Comparison of ENCODE assay signal across 22 cellular contexts in the genomic region with DNA sequence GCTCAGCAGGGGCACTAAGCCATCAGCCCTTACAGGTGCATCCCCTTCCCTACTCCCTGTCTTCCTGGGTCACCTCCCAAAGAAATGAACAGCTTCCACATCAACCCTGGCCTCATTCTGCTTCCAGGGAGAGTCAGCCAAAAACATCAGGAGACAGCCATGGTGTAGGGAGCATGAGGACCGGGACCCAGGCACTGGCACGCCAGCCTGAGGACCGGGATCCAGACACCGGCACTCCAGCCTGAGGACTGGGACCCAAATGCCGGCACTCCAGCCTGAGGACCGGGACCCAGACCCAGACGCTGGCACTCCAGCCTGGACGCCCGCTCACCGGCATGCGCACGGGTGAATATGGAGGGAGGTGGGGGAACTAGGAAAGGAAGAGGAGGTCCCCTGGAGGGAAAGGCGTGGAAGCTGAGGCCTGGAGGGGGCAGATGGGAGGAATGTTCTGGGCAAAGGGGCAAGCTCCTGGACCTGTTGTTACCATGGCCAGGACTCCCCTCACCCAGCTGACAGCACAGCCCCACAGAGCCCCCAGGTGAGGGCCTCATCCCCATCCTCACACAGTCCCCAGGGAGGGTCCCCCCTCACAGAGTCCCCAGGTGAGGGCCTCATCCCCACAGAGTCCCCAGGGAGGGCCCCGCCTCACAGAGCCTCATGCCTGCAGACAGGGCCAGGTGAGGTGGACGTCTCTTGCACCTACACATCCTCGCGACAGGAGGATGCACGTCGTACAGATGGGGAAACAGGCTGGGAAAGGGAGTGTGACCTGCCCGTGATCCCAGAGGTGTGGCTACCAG. TPM values are rescaled to one million over a fixed set of nuclear protein-coding genes. Genes with fewer than 3 reads are reported as not detected.
A peak's percentile ranks its signal among the peaks of the same experiment; 100 is the strongest.
DNase-seq lines count a peak whose midpoint lies in the region; ATAC-seq and TF ChIP-seq lines count a peak whose summit lies in the region.
"Had no signal": no experiment of that assay in that cellular context is flagged by ENCODE, and none has a peak within 500 bp of the region (broad histone marks: within the 10 kb centered on the region; RNA-seq: fewer than 3 reads in every experiment).

No MANE protein-coding gene starts in this region.

- H3K27me3 ChIP-seq in right atrium auricular region (no peaks in the 10 kb centered on the region), lower lobe of right lung (ENCODE audit: low read depth) (peaks cover 22% of the 10 kb centered on the region)

- ATAC-seq in Right ventricle myocardium inferior, result no peak
- no peak for ATAC-seq in lower lobe of right lung
- peak; percentile 18 for ATAC-seq in stimulated activated memory B cell treated with anti-CD40 and anti-IgM and Interleukin-4, amounts not matched to agents 10 μg/mL and 1 μg/mL and 100 μg/mL, for 72 hours

- H3K27ac Mint-ChIP-seq in glutamatergic neuron (ENCODE audit: unreplicated experiment) (no peak overlapping the region), endothelial cell (ENCODE audit: unreplicated experiment) (no peak overlapping the region)
- H3K27ac Mint-ChIP-seq in stimulated activated memory B cell treated with anti-CD40 and anti-IgM and Interleukin-4, amounts not matched to agents 10 μg/mL and 1 μg/mL and 100 μg/mL, for 72 hours, result no peak overlapping the region
- no peak overlapping the region for H3K27ac Mint-ChIP-seq in activated T-cell treated with anti-CD3 and anti-CD28 coated beads, Interleukin-2, amount 50 U/mL, for 24 hours
- H3K27ac Mint-ChIP-seq: B cell; CD4-positive, alpha-beta T cell had no signal

- no peak overlapping the region for H3K4me3 ChIP-seq in right atrium auricular region
- no peak overlapping the region for H3K4me3 ChIP-seq in lower lobe of right lung
- H3K4me3 ChIP-seq: HAP-1 had no signal

- H3K4me3 Mint-ChIP-seq in glutamatergic neuron (ENCODE audit: unreplicated experiment) (no peak overlapping the region), endothelial cell (ENCODE audit: unreplicated experiment) (no peak overlapping the region)
- no peak overlapping the region for H3K4me3 Mint-ChIP-seq in stimulated activated memory B cell treated with anti-CD40 and anti-IgM and Interleukin-4, amounts not matched to agents 10 μg/mL and 1 μg/mL and 100 μg/mL, for 72 hours
- H3K4me3 Mint-ChIP-seq in activated T-cell treated with anti-CD3 and anti-CD28 coated beads, Interleukin-2, amount 50 U/mL, for 24 hours, result no peak overlapping the region
- H3K4me3 Mint-ChIP-seq: B cell; CD4-positive, alpha-beta T cell had no signal

- no peak for TF ChIP-seq CTCF in right atrium auricular region (IDR thresholded peaks at IDR 0.05)
- no peak for TF ChIP-seq CTCF in glutamatergic neuron (IDR thresholded peaks at IDR 0.05; ENCODE audit: partially characterized antibody, unreplicated experiment)
- no peak for TF ChIP-seq CTCF in lower lobe of right lung (IDR thresholded peaks at IDR 0.05)
- TF ChIP-seq CTCF in endothelial cell (IDR thresholded peaks at IDR 0.05; ENCODE audit: unreplicated experiment), result no peak

- H3K9me3 ChIP-seq in right atrium auricular region (no peaks in the 10 kb centered on the region), lower lobe of right lung (no peaks in the 10 kb centered on the region)
- H3K9me3 ChIP-seq: Caco-2, HAP-1 had no signal

- peaks cover 15% of the 10 kb centered on the region for H3K27me3 Mint-ChIP-seq in glutamatergic neuron (ENCODE audit: unreplicated experiment)
- H3K27me3 Mint-ChIP-seq in stimulated activated memory B cell treated with anti-CD40 and anti-IgM and Interleukin-4, amounts not matched to agents 10 μg/mL and 1 μg/mL and 100 μg/mL, for 72 hours, result peaks cover 59% of the 10 kb centered on the region
- H3K27me3 Mint-ChIP-seq in activated T-cell treated with anti-CD3 and anti-CD28 coated beads, Interleukin-2, amount 50 U/mL, for 24 hours, result no peaks in the 10 kb centered on the region
- peaks cover 11% of the 10 kb centered on the region for H3K27me3 Mint-ChIP-seq in endothelial cell (ENCODE audit: unreplicated experiment)
- H3K27me3 Mint-ChIP-seq: CD4-positive, alpha-beta T cell had no signal

- H3K36me3 Mint-ChIP-seq in glutamatergic neuron (ENCODE audit: unreplicated experiment), result no peaks in the 10 kb centered on the region
- H3K36me3 Mint-ChIP-seq in stimulated activated memory B cell treated with anti-CD40 and anti-IgM and Interleukin-4, amounts not matched to agents 10 μg/mL and 1 μg/mL and 100 μg/mL, for 72 hours, result no peaks in the 10 kb centered on the region
- H3K36me3 Mint-ChIP-seq in activated T-cell treated with anti-CD3 and anti-CD28 coated beads, Interleukin-2, amount 50 U/mL, for 24 hours (ENCODE audit: low read depth), result no peaks in the 10 kb centered on the region
- peaks cover 3% of the 10 kb centered on the region for H3K36me3 Mint-ChIP-seq in endothelial cell (ENCODE audit: low read depth, unreplicated experiment)

- H3K9me3 Mint-ChIP-seq in glutamatergic neuron (ENCODE audit: unreplicated experiment) (peaks cover 9% of the 10 kb centered on the region), endothelial cell (ENCODE audit: unreplicated experiment) (no peaks in the 10 kb centered on the region)
- no peaks in the 10 kb centered on the region for H3K9me3 Mint-ChIP-seq in stimulated activated memory B cell treated with anti-CD40 and anti-IgM and Interleukin-4, amounts not matched to agents 10 μg/mL and 1 μg/mL and 100 μg/mL, for 72 hours
- no peaks in the 10 kb centered on the region for H3K9me3 Mint-ChIP-seq in activated T-cell treated with anti-CD3 and anti-CD28 coated beads, Interleukin-2, amount 50 U/mL, for 24 hours
- H3K9me3 Mint-ChIP-seq: CD4-positive, alpha-beta T cell had no signal

- DNase-seq in Right ventricle myocardium inferior (ENCODE audit: missing footprints), result peak; percentile 20
- DNase-seq in right atrium auricular region (ENCODE audit: low spot score), result no peak
- DNase-seq in glutamatergic neuron, result peak; percentile 14
- peak; percentile 44 for DNase-seq in lower lobe of right lung
- no peak for DNase-seq in activated T-cell treated with anti-CD3 and anti-CD28 coated beads, Interleukin-2, amount 50 U/mL, for 24 hours
- DNase-seq in stimulated activated CD4-positive, alpha-beta T cell treated with anti-CD3 and anti-CD28 coated beads, Interleukin-4, amount 100 ng/mL, for 4 hours, result no peak
- DNase-seq in endothelial cell (ENCODE audit: low spot score), result no peak
- DNase-seq: 8988T; Caco-2; CD4-positive, alpha-beta T cell; Kasumi-1; NCI-H1092 treated with DMSO at 0.1 percent for 48 hours; NCI-H146; NCI-H2029 treated with DMSO at 0.1 percent for 48 hours; NCI-H510A treated with DMSO at 0.1 percent for 48 hours; NCI-H82; OCI-M1; SIG-M5 had no signal

- H3K36me3 ChIP-seq in right atrium auricular region (no peaks in the 10 kb centered on the region), lower lobe of right lung (no peaks in the 10 kb centered on the region)
- H3K36me3 ChIP-seq: HAP-1 had no signal

- intact Hi-C loops in Right ventricle myocardium inferior (cut with DNase I), result no loop called here
- intact Hi-C loops in lower lobe of right lung (cut with DNase I), result no loop called here

- no peaks in the 10 kb centered on the region for H3K4me1 ChIP-seq in right atrium auricular region
- H3K4me1 ChIP-seq in lower lobe of right lung, result no peaks in the 10 kb centered on the region

- no peak overlapping the region for H3K27ac ChIP-seq in right atrium auricular region
- no peak overlapping the region for H3K27ac ChIP-seq in lower lobe of right lung
- H3K27ac ChIP-seq: HL-60 had no signal

- H3K4me1 Mint-ChIP-seq in glutamatergic neuron (ENCODE audit: low read depth, unreplicated experiment), result peaks cover 34% of the 10 kb centered on the region
- peaks cover 35% of the 10 kb centered on the region for H3K4me1 Mint-ChIP-seq in stimulated activated memory B cell treated with anti-CD40 and anti-IgM and Interleukin-4, amounts not matched to agents 10 μg/mL and 1 μg/mL and 100 μg/mL, for 72 hours
- H3K4me1 Mint-ChIP-seq in activated T-cell treated with anti-CD3 and anti-CD28 coated beads, Interleukin-2, amount 50 U/mL, for 24 hours (ENCODE audit: low read depth), result peaks cover 24% of the 10 kb centered on the region
- H3K4me1 Mint-ChIP-seq in endothelial cell (ENCODE audit: unreplicated experiment), result peaks cover 4% of the 10 kb centered on the region

RNA-seq across cellular contexts. Expression of gene MRGBP, which starts 26.0 kb away (rescaled TPM):
- total RNA-seq in Right ventricle myocardium inferior (10.0 TPM), right atrium auricular region (10 to 100 TPM in 1 of 2 donors, 1 to 10 TPM in 1; 8.4 to 11.1 TPM), glutamatergic neuron (ENCODE audit: unreplicated experiment) (15.6 TPM), lower lobe of right lung (8.3 TPM), endothelial cell (ENCODE audit: unreplicated experiment) (10.9 TPM)

RNA-seq across cellular contexts. Expression of gene OGFR, which starts 34.3 kb away (rescaled TPM):
- total RNA-seq in Right ventricle myocardium inferior, result 22.5 TPM
- total RNA-seq in right atrium auricular region, result 10 to 100 TPM; 17.3 to 31.2 TPM
- 70.5 TPM for total RNA-seq in glutamatergic neuron (ENCODE audit: unreplicated experiment)
- 69.4 TPM for total RNA-seq in lower lobe of right lung
- total RNA-seq in endothelial cell (ENCODE audit: unreplicated experiment), result 27.6 TPM

RNA-seq across cellular contexts. Expression of gene COL9A3, which starts 46.5 kb away (rescaled TPM):
- total RNA-seq in Right ventricle myocardium inferior (5.5 TPM), right atrium auricular region (1 to 10 TPM; 4.2 to 5.7 TPM), glutamatergic neuron (ENCODE audit: unreplicated experiment) (78.7 TPM), lower lobe of right lung (0.89 TPM), endothelial cell (ENCODE audit: unreplicated experiment) (1.8 TPM)
- total RNA-seq: CD4-positive, alpha-beta T cell had no signal

Comparison
In these comparisons a context has a peak if more than half of its experiments do, and no peak if none do; other contexts are left out.
1. DNase-seq: peak in Right ventricle myocardium inferior (single experiment), glutamatergic neuron (single experiment) and lower lobe of right lung (single experiment); none in right atrium auricular region (single experiment), activated T-cell treated with anti-CD3 and anti-CD28 coated beads, Interleukin-2, amount 50 U/mL, for 24 hours (single experiment), stimulated activated CD4-positive, alpha-beta T cell treated with anti-CD3 and anti-CD28 coated beads, Interleukin-4, amount 100 ng/mL, for 4 hours (0 of 2) and endothelial cell (single experiment).
2. RNA of gene COL9A3, which starts 46.5 kb away (total RNA-seq): 78.7 TPM in glutamatergic neuron (single experiment); 4.2 to 5.7 TPM in right atrium auricular region, 5.5 TPM in Right ventricle myocardium inferior (single experiment), 1.8 TPM in endothelial cell (single experiment) and 0.89 TPM in lower lobe of right lung (single experiment); every median in the first group is over 10 times any median in the second.